ENCODE assay signal across 7 cellular contexts in genomic region chr16:5454349-5454748, GRCh38.
"Had no signal": no experiment of that assay in that cellular context is flagged by ENCODE, and none has a peak within 500 bp of the region (broad histone marks: within the 10 kb centered on the region; RNA-seq: fewer than 3 reads in every experiment).

No MANE protein-coding gene starts in this region.

- H3K27ac Mint-ChIP-seq: IgD-negative memory B cell had no signal

- FAIRE-seq: HTR-8/SVneo had no signal

- H3K27ac ChIP-seq: HL-60, KMS-11 had no signal

- H3K9ac ChIP-seq: KMS-11 had no signal

- H3K36me3 Mint-ChIP-seq: IgD-negative memory B cell had no signal

- DNase-seq: IMR-90, KBM-7, KG1 had no signal

- H3K4me2 ChIP-seq: KMS-11 had no signal

- H3K4me3 Mint-ChIP-seq: IgD-negative memory B cell had no signal
